16 cellular contexts compared by ENCODE assay signal in the genomic region with DNA sequence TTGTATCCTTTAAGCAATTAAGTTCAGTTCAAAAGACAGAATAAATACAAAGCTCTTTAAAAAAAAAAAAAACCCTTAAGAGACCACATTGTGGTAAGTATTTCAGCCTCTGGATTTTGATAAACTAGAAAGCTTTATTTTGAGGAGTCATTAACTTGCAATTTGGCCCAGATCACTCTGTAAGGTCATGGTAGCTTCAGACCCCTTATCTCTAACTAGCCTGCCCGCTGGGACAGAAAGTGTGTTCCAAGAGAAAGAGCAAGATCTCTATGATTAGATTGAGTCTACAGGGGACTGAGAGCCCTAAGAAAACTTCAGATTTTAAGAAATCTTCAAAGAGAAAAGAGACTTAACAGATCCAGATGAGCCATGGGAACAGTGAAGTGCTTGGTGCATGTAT. TPM values are rescaled to one million over a fixed set of nuclear protein-coding genes. Genes with fewer than 3 reads are reported as not detected.
DNase-seq lines count a peak whose midpoint lies in the region; ATAC-seq, FAIRE-seq and TF ChIP-seq lines count a peak whose summit lies in the region.
"Had no signal": no experiment of that assay in that cellular context is flagged by ENCODE, and none has a peak within 500 bp of the region (broad histone marks: within the 10 kb centered on the region; RNA-seq: fewer than 3 reads in every experiment).

No MANE protein-coding gene starts in this region.

- H3K9me3 ChIP-seq in K562 (replicated peaks; ENCODE audit: control insufficient read depth, insufficient read depth, low read depth, low read length) = no peaks in the 10 kb centered on the region
- H3K9me3 ChIP-seq: Caco-2, Peyer's patch had no signal

- H3K27ac Mint-ChIP-seq in osteocyte (ENCODE audit: unreplicated experiment) = peak overlapping the region; percentile 5

- H3K9me3 Mint-ChIP-seq in osteocyte (ENCODE audit: unreplicated experiment) = no peaks in the 10 kb centered on the region

- no TSS peak for BruUV-seq in K562 (replicated peaks; lab: Mats Ljungman, UMichigan)

- H4K20me1 ChIP-seq in K562 (replicated peaks; ENCODE audit: control insufficient read depth, insufficient read depth, low read length) = no peaks in the 10 kb centered on the region; the same call in 1 of the 2 replicates

- in situ Hi-C loops in K562 (cut with MboI) = no loop called here

- DNase-seq in DMS 273 (lab: John Stamatoyannopoulos, UW; ENCODE audit: unreplicated experiment) = peak; percentile 56
- no peak for DNase-seq in DMS 273 treated with DMSO at 0.1 percent for 48 hours (lab: John Stamatoyannopoulos, UW)
- DNase-seq in OCI-M1 (lab: John Stamatoyannopoulos, UW) = peak; percentile 68
- peak in 3 of 4 experiments; percentile 18 to 67 (median 45) for DNase-seq in K562 (ENCODE audit: extremely low read depth in 1 of 4, low spot score in 3 of 4)
- DNase-seq in osteocyte (ENCODE audit: extremely low spot score, unreplicated experiment) = no peak
- DNase-seq in GM03348 (ENCODE audit: low spot score) = no peak
- DNase-seq in T-helper 2 cell = no peak
- no peak for DNase-seq in NCI-H1417 treated with DMSO at 0.1 percent for 48 hours (lab: John Stamatoyannopoulos, UW)
- DNase-seq: Caco-2, GDM1, GM23248, NCI-H1694, Peyer's patch, SIG-M5, SW 1271 had no signal

- H3K4me2 ChIP-seq in K562 (ENCODE audit: insufficient read depth, low read length) = no peak overlapping the region

- no peak overlapping the region for H3K4me3 ChIP-seq in K562
- H3K4me3 ChIP-seq: GM23248, Peyer's patch had no signal

- no peak overlapping the region for H3K4me3 Mint-ChIP-seq in osteocyte (ENCODE audit: unreplicated experiment)
- H3K4me3 Mint-ChIP-seq: CD14-positive monocyte had no signal

- no peaks in the 10 kb centered on the region for H3K36me3 ChIP-seq in K562 (ENCODE audit: control insufficient read depth, insufficient read depth, low read length)
- H3K36me3 ChIP-seq: Peyer's patch had no signal

- peak; percentile 44 for FAIRE-seq in K562 (lab: Jason Lieb, UNC)

- H3K9ac ChIP-seq in K562 (ENCODE audit: insufficient read depth in 1 of 2, low read depth in 2 of 2, low read length in 2 of 2) = no peak overlapping the region
- H3K9ac ChIP-seq: GM23248 had no signal

- peak overlapping the region; percentile 21; the same call in 1 of the 3 replicates for H3K27ac ChIP-seq in K562 (ENCODE audit: extremely low read depth, low read depth, low read length)
- H3K27ac ChIP-seq: GM23248, Peyer's patch had no signal

- H3K4me1 ChIP-seq in K562 (replicated peaks in 1 of 2; ENCODE audit: control insufficient read depth in 2 of 2, insufficient read depth in 2 of 2, low read length in 2 of 2) = peaks cover 21 to 53% of the 10 kb centered on the region in 2 experiments
- H3K4me1 ChIP-seq: Peyer's patch had no signal

- POLR2A ChIA-PET in K562 (lab: Yijun Ruan, JAX) = interaction anchor here (0.6 to 1.0 kb wide), 2 partner anchors 38 to 1152 kb away, joined by 3 to 4 read pairs; no protein-coding TSS in a partner anchor

- WGBS in K562 (ENCODE audit: insufficient coverage, low coverage, missing lambda C conversion rate) = 0% methylated on average over 1 of the region's 1 CpG

- no peaks in the 10 kb centered on the region for H3K27me3 ChIP-seq in K562 (ENCODE audit: control insufficient read depth in 2 of 2, insufficient read depth in 2 of 2, low read length in 2 of 2)
- H3K27me3 ChIP-seq: Peyer's patch had no signal

- TF ChIP-seq CTCF in K562 (IDR thresholded peaks at IDR 0.05 in 2 of 3, conservative IDR thresholded peaks at IDR 0.05 in 1 of 3; ENCODE audit: insufficient read depth in 2 of 3, low read depth in 1 of 3, low read length in 3 of 3) (no peak), osteocyte (IDR thresholded peaks at IDR 0.05) (no peak)

- H3K27me3 Mint-ChIP-seq in osteocyte (ENCODE audit: unreplicated experiment) = no peaks in the 10 kb centered on the region

- TF ChIP-seq RAD21 in K562 (CRISPR knock-in tag; conservative IDR thresholded peaks at IDR 0.05 in 1 of 2, IDR thresholded peaks at IDR 0.05 in 1 of 2) = no peak

- H3K36me3 Mint-ChIP-seq in osteocyte (ENCODE audit: unreplicated experiment) = no peaks in the 10 kb centered on the region

- peaks cover 62% of the 10 kb centered on the region for H3K4me1 Mint-ChIP-seq in osteocyte (ENCODE audit: unreplicated experiment)

- intact Hi-C loops in K562 (cut with micrococcal nuclease) = no loop called here

- H3K79me2 ChIP-seq in K562 (ENCODE audit: control insufficient read depth, insufficient read depth, low read length) = peaks cover 82% of the 10 kb centered on the region

- TF ChIP-seq POLR2A in K562 (conservative IDR thresholded peaks at IDR 0.05) = no peak

- CTCF ChIA-PET in K562 (lab: Yijun Ruan, JAX; ENCODE audit: low intra/inter-chr PET ratio) = no interaction called here

- no peak overlapping the region for H2AFZ ChIP-seq in K562 (ENCODE audit: low read depth, low read length)
- H2AFZ ChIP-seq: GM23248 had no signal

- TF ChIP-seq EP300 in K562 (IDR thresholded peaks at IDR 0.05; ENCODE audit: low read length) = no peak

- no peaks in the 10 kb centered on the region for H3K9me1 ChIP-seq in K562 (ENCODE audit: control insufficient read depth, insufficient read depth, low read length)

- ATAC-seq in K562 = peak; percentile 36

TF ChIP-seq in K562, 482 proteins besides CTCF, POLR2A, EP300 and RAD21 (continues in another document):
- TF ChIP-seq, protein P1, sequence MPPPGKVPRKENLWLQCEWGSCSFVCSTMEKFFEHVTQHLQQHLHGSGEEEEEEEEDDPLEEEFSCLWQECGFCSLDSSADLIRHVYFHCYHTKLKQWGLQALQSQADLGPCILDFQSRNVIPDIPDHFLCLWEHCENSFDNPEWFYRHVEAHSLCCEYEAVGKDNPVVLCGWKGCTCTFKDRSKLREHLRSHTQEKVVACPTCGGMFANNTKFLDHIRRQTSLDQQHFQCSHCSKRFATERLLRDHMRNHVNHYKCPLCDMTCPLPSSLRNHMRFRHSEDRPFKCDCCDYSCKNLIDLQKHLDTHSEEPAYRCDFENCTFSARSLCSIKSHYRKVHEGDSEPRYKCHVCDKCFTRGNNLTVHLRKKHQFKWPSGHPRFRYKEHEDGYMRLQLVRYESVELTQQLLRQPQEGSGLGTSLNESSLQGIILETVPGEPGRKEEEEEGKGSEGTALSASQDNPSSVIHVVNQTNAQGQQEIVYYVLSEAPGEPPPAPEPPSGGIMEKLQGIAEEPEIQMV (tag; conservative IDR thresholded peaks at IDR 0.05; ENCODE audit: low read depth) = no peak
- TF ChIP-seq TAL1 (IDR thresholded peaks at IDR 0.05) (0 out of 2 replicates have a peak, but pooled peaks have one; percentile 12), ERF (CRISPR knock-in tag; IDR thresholded peaks at IDR 0.05) (no peak), HCFC1 (IDR thresholded peaks at IDR 0.05; ENCODE audit: low read depth, low read length) (no peak), POLR3G (IDR thresholded peaks at IDR 0.05; ENCODE audit: extremely low read depth, insufficient read length, insufficient replicate concordance) (no peak), ARID1B (IDR thresholded peaks at IDR 0.05) (peak; percentile 56), MTA3 (IDR thresholded peaks at IDR 0.05; ENCODE audit: borderline replicate concordance) (peak; percentile 40; the same call in 1 of the 2 replicates), TAF15 (IDR thresholded peaks at IDR 0.05; ENCODE audit: low read depth, low read length) (no peak), TCF3 (CRISPR knock-in tag; IDR thresholded peaks at IDR 0.05) (no peak), STAT5A (IDR thresholded peaks at IDR 0.05; ENCODE audit: borderline replicate concordance, low read length) (peak; percentile 14; the same call in 1 of the 2 replicates), ZNF3 (CRISPR knock-in tag; IDR thresholded peaks at IDR 0.05) (no peak)
- TF ChIP-seq, protein P2, sequence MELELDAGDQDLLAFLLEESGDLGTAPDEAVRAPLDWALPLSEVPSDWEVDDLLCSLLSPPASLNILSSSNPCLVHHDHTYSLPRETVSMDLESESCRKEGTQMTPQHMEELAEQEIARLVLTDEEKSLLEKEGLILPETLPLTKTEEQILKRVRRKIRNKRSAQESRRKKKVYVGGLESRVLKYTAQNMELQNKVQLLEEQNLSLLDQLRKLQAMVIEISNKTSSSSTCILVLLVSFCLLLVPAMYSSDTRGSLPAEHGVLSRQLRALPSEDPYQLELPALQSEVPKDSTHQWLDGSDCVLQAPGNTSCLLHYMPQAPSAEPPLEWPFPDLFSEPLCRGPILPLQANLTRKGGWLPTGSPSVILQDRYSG (tag; conservative IDR thresholded peaks at IDR 0.05; ENCODE audit: low read depth) = no peak

RNA-seq across cellular contexts. Expression of gene GALNT7, which starts 45.6 kb away (rescaled TPM):
- 42.3 and 108 TPM in 2 replicates for total RNA-seq in K562 (2011; cell fraction: chromatin; rRNA removed; ENCODE audit: low replicate concordance)
- total RNA-seq in K562 (2011; cell fraction: nucleolus; rRNA removed) = 23.0 and 36.6 TPM in 2 replicates
- 55.6 and 77.9 TPM in 2 replicates for total RNA-seq in K562 (2011; cell fraction: nucleoplasm; rRNA removed)
- total RNA-seq in K562 (2014; rRNA removed) (17.7 and 19.4 TPM in 2 replicates), K562 (2014; rRNA removed; fragmentation: Illumina TruSeq; extraction: Trizol) (33.4 and 38.6 TPM in 2 replicates), K562 (2015; rRNA removed; fragmentation: Illumina TruSeq; extraction: Trizol) (31.8 and 38.7 TPM in 2 replicates), K562 (2021) (31.1 and 33.2 TPM in 2 replicates), osteocyte (35.0 and 38.5 TPM in 2 replicates)
- polyA plus RNA-seq in K562 (2011; rRNA removed) (21.3 and 33.2 TPM in 2 replicates), K562 (2014; fragmentation: Illumina TruSeq; extraction: Trizol) (27.3 and 32.8 TPM in 2 replicates), K562 (2014; fragmentation: Nextera tagmentation; extraction: Ambion mirVana) (10 to 100 TPM; 16.7 to 26.1 TPM), K562 (2014; rRNA removed) (21.1 and 21.6 TPM in 2 replicates)
- 4.3 and 9.6 TPM in 2 replicates for polyA plus RNA-seq in K562 (2011; cell fraction: cytosol; rRNA removed)
- 29.3 and 34.4 TPM in 2 replicates for polyA plus RNA-seq in K562 (2011; cell fraction: nucleus; rRNA removed)
- polyA plus RNA-seq in K562 (2012) = 21.2 and 27.6 TPM in 2 replicates
- polyA minus RNA-seq in K562 (2011; rRNA and poly(A)+ RNA removed) = 50.8 and 57.2 TPM in 2 replicates
- 15.0 and 22.5 TPM in 2 replicates for polyA minus RNA-seq in K562 (2011; cell fraction: cytosol; rRNA and poly(A)+ RNA removed)
- polyA minus RNA-seq in K562 (2011; cell fraction: nucleus; rRNA and poly(A)+ RNA removed) = 31.9 and 40.0 TPM in 2 replicates

Comparison
In these comparisons a context has a peak if more than half of its experiments do, and no peak if none do; other contexts are left out.
1. DNase-seq: peak in DMS 273 (single experiment), OCI-M1 (single experiment) and K562 (3 of 4); none in DMS 273 treated with DMSO at 0.1 percent for 48 hours (single experiment), osteocyte (single experiment), GM03348 (single experiment), T-helper 2 cell (0 of 5) and NCI-H1417 treated with DMSO at 0.1 percent for 48 hours (single experiment).